1 cellular context compared by ENCODE assay signal in genomic region chr17:48228720-48229119, GRCh38.
TF ChIP-seq lines count a peak whose summit lies in the region.

No MANE protein-coding gene starts in this region.

TF ChIP-seq in HCT116, 20 proteins besides CTCF, POLR2A, EP300 and RAD21:
- TF ChIP-seq ZBTB33 (IDR thresholded peaks at IDR 0.05; ENCODE audit: extremely low read depth, insufficient replicate concordance, low read length) (no peak), EGR1 (IDR thresholded peaks at IDR 0.05; ENCODE audit: low read depth) (no peak), SP1 (IDR thresholded peaks at IDR 0.05; ENCODE audit: low read depth) (no peak), REST (IDR thresholded peaks at IDR 0.05; ENCODE audit: low read depth) (no peak), POLR2AphosphoS5 (IDR thresholded peaks at IDR 0.05; ENCODE audit: low read depth, low read length) (no peak), YY1 (IDR thresholded peaks at IDR 0.05; ENCODE audit: extremely low read depth, insufficient replicate concordance, low read depth, low read length) (no peak), CEBPB (IDR thresholded peaks at IDR 0.05; ENCODE audit: low read depth) (no peak), MAX (IDR thresholded peaks at IDR 0.05) (no peak), EZH2phosphoT487 (IDR thresholded peaks at IDR 0.05; ENCODE audit: borderline replicate concordance) (no peak), ZNF274 (IDR thresholded peaks at IDR 0.05; ENCODE audit: low read depth, low read length) (no peak), CBX3 (IDR thresholded peaks at IDR 0.05; ENCODE audit: low read depth) (no peak), ZFX (IDR thresholded peaks at IDR 0.05) (no peak), ELF1 (IDR thresholded peaks at IDR 0.05; ENCODE audit: borderline replicate concordance, low read depth) (no peak)
TF ChIP-seq in HCT116: peak in this region for 0.
